14 cellular contexts compared by ENCODE assay signal in the genomic region with DNA sequence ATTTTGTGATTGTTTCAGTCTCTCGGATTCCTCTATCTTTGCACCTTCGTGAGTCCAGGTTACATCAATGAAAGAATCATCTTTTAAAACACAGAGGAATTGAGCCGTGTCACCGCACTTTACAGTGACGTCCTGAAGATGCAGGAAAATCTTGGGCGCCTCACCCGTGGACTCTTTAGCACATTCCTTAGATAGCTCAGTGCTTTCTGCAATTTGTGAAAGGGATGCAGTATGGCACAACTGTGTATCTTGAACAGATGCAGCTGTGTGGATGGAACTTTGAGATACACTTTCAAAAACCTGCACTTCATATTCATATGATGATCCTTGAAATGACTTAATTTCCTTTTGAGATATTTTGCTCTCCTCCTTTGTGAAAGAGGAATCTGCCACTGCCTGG.
"Had no signal": no experiment of that assay in that cellular context is flagged by ENCODE, and none has a peak within 500 bp of the region (broad histone marks: within the 10 kb centered on the region; RNA-seq: fewer than 3 reads in every experiment).

No MANE protein-coding gene starts in this region.

- H3K27ac ChIP-seq: adrenal gland, body of pancreas, prostate gland, testis had no signal

- H3K36me3 ChIP-seq: adrenal gland, prostate gland had no signal

- H3K27me3 ChIP-seq: adrenal gland, body of pancreas, testis had no signal

- H3K9me3 ChIP-seq: adrenal gland, body of pancreas, prostate gland, testis had no signal

- DNase-seq: activated CD4-positive, alpha-beta T cell treated with anti-CD3 and anti-CD28 coated beads, Interleukin-2, amount 50 U/mL, for 1 hour; activated naive CD4-positive, alpha-beta T cell treated with anti-CD3 and anti-CD28 coated beads, Interleukin-2, amount 50 U/mL, for 16 hours; activated T-cell treated with anti-CD3 and anti-CD28 coated beads for 4 hours; adrenal gland; body of pancreas; dermis blood vessel endothelial cell; endodermal cell; erythroblast; glutamatergic neuron; occipital lobe; stimulated activated CD4-positive, alpha-beta T cell treated with anti-CD3 and anti-CD28 coated beads, Interleukin-4, amount 100 ng/mL, for 24 hours; stimulated activated naive CD8-positive, alpha-beta T cell treated with anti-CD3 and anti-CD28 coated beads, Interleukin-15, amount 100 ng/mL, for 72 hours; testis had no signal

- H3K4me1 ChIP-seq: adrenal gland, body of pancreas, prostate gland, testis had no signal

- H3K4me3 ChIP-seq: adrenal gland, body of pancreas, prostate gland, testis had no signal
